10 cellular contexts compared by ENCODE assay signal in genomic region chr6:149468179-149468578, GRCh38. TPM values are rescaled to one million over a fixed set of nuclear protein-coding genes. Genes with fewer than 3 reads are reported as not detected.
DNase-seq lines count a peak whose midpoint lies in the region; ATAC-seq, FAIRE-seq and TF ChIP-seq lines count a peak whose summit lies in the region.
"Had no signal": no experiment of that assay in that cellular context is flagged by ENCODE, and none has a peak within 500 bp of the region (broad histone marks: within the 10 kb centered on the region; RNA-seq: fewer than 3 reads in every experiment).

No MANE protein-coding gene starts in this region.

- TF ChIP-seq CTCF in dorsolateral prefrontal cortex (IDR thresholded peaks at IDR 0.05 in 54 of 56, conservative IDR thresholded peaks at IDR 0.05 in 2 of 56; ENCODE audit: low read depth in 1 of 56, partially characterized antibody in 56 of 56) = no peak

- ATAC-seq in HG03460 (IDR thresholded peaks at IDR 0.05; ENCODE audit: unreplicated experiment) = peak; percentile 25
- no peak for ATAC-seq in central memory CD8-positive, alpha-beta T cell (replicated peaks; ENCODE audit: extremely low read depth, poor library complexity, severe bottlenecking)

- peak overlapping the region; percentile 29 for H3K27ac Mint-ChIP-seq in central memory CD8-positive, alpha-beta T cell (ENCODE audit: low read depth)

- H3K27ac ChIP-seq in dorsolateral prefrontal cortex = no peak overlapping the region

- peaks cover 23% of the 10 kb centered on the region for H3K36me3 Mint-ChIP-seq in central memory CD8-positive, alpha-beta T cell (ENCODE audit: insufficient read depth)

- peak overlapping the region; percentile 9 for H3K4me3 Mint-ChIP-seq in central memory CD8-positive, alpha-beta T cell

- H3K4me1 Mint-ChIP-seq in central memory CD8-positive, alpha-beta T cell = peaks cover 42% of the 10 kb centered on the region

- DNase-seq in GM19239 (ENCODE audit: insufficient read length, low spot score) (no peak), dorsolateral prefrontal cortex (no peak), NCI-H1092 treated with DMSO at 0.1 percent for 48 hours (lab: John Stamatoyannopoulos, UW) (no peak), NOMO-1 (lab: John Stamatoyannopoulos, UW; ENCODE audit: unreplicated experiment in 2 of 2) (no peak), NCI-H774 (lab: John Stamatoyannopoulos, UW) (no peak)
- DNase-seq in central memory CD8-positive, alpha-beta T cell (ENCODE audit: low spot score in 2 of 2) = no peak
- DNase-seq: NCI-H2081 had no signal

- H3K27me3 ChIP-seq in dorsolateral prefrontal cortex = no peaks in the 10 kb centered on the region

- no peaks in the 10 kb centered on the region for H3K27me3 Mint-ChIP-seq in central memory CD8-positive, alpha-beta T cell

- H3K9me3 Mint-ChIP-seq in central memory CD8-positive, alpha-beta T cell = no peaks in the 10 kb centered on the region

- H3K4me3 ChIP-seq in GM08714 (ENCODE audit: low read length) (peak overlapping the region; percentile 9; the same call in 1 of the 2 replicates), dorsolateral prefrontal cortex (no peak overlapping the region)
- H3K4me3 ChIP-seq: HAP-1 had no signal

- FAIRE-seq in GM19239 (lab: Jason Lieb, UNC) = peak; percentile 21

- intact Hi-C loops in dorsolateral prefrontal cortex (cut with DNase I) = no loop called here

RNA-seq across cellular contexts. Expression of gene ZC3H12D, which starts 16.6 kb away (rescaled TPM):
- 1 to 10 TPM in 100 of 120 experiments, under 1 TPM in 20; 0.28 to 4.6 (median 1.7) TPM for total RNA-seq in dorsolateral prefrontal cortex
